ENCODE assay signal across 31 cellular contexts in genomic region chr2:3588084-3588483, GRCh38. TPM values are rescaled to one million over a fixed set of nuclear protein-coding genes. Genes with fewer than 3 reads are reported as not detected.
"Had no signal": no experiment of that assay in that cellular context is flagged by ENCODE, and none has a peak within 500 bp of the region (broad histone marks: within the 10 kb centered on the region; RNA-seq: fewer than 3 reads in every experiment).

No MANE protein-coding gene starts in this region.

- H3K4me3 Mint-ChIP-seq: dendritic cell treated with granulocyte-macrophage colony-stimulating factor and Interleukin-4, amounts not matched to agents 40 ng/mL and 50 ng/mL, for 4 days; endodermal cell; mesothelial cell of epicardium; naive B cell; natural killer cell treated with Interleukin-12 subunit alpha and Interleukin-12 subunit beta and Interleukin-15 and Interleukin-18, amount 100 ng/mL, for 72 hours; neural progenitor cell; stimulated activated memory B cell treated with anti-CD40 and anti-IgM and Interleukin-4, amounts not matched to agents 10 μg/mL and 1 μg/mL and 100 μg/mL, for 72 hours; type B pancreatic cell had no signal

- H3K27me3 ChIP-seq: gastrocnemius medialis, left lung, neural progenitor cell, spleen, testis, tibial artery had no signal

- DNase-seq: effector CD8-positive, alpha-beta T cell; endodermal cell; foreskin fibroblast; gastrocnemius medialis; head of caudate nucleus; hippocampal formation; left cardiac atrium; left lung; lower lobe of right lung; mucosa of descending colon; naive B cell; right cardiac atrium; spleen; stimulated activated CD4-positive, alpha-beta T cell treated with anti-CD3 and anti-CD28 coated beads, Interleukin-4, amount 100 ng/mL, for 4 hours; stimulated activated naive CD8-positive, alpha-beta T cell treated with anti-CD3 and anti-CD28 coated beads, Interleukin-15, Interleukin-2, amounts not matched to agents 100 U/mL and 50 U/mL, for 24 hours; substantia nigra; testis; tibial artery had no signal

- H3K36me3 ChIP-seq: gastrocnemius medialis, prostate gland had no signal

- H2AFZ ChIP-seq: neural progenitor cell, parathyroid adenoma had no signal

- H3K4me1 Mint-ChIP-seq: mesothelial cell of epicardium; stimulated activated memory B cell treated with anti-CD40 and anti-IgM and Interleukin-4, amounts not matched to agents 10 μg/mL and 1 μg/mL and 100 μg/mL, for 72 hours had no signal

- H3K27me3 Mint-ChIP-seq: dendritic cell treated with granulocyte-macrophage colony-stimulating factor and Interleukin-4, amounts not matched to agents 40 ng/mL and 50 ng/mL, for 4 days; naive B cell; natural killer cell treated with Interleukin-12 subunit alpha and Interleukin-12 subunit beta and Interleukin-15 and Interleukin-18, amount 100 ng/mL, for 72 hours; stimulated activated memory B cell treated with anti-CD40 and anti-IgM and Interleukin-4, amounts not matched to agents 10 μg/mL and 1 μg/mL and 100 μg/mL, for 72 hours; type B pancreatic cell had no signal

- H3K27ac Mint-ChIP-seq: dendritic cell treated with granulocyte-macrophage colony-stimulating factor and Interleukin-4, amounts not matched to agents 40 ng/mL and 50 ng/mL, for 4 days; endodermal cell; natural killer cell treated with Interleukin-12 subunit alpha and Interleukin-12 subunit beta and Interleukin-15 and Interleukin-18, amount 100 ng/mL, for 72 hours; neural progenitor cell; stimulated activated memory B cell treated with anti-CD40 and anti-IgM and Interleukin-4, amounts not matched to agents 10 μg/mL and 1 μg/mL and 100 μg/mL, for 72 hours; type B pancreatic cell had no signal

- H3K9ac ChIP-seq: neural progenitor cell, parathyroid adenoma had no signal

- H3K36me3 Mint-ChIP-seq: natural killer cell treated with Interleukin-12 subunit alpha and Interleukin-12 subunit beta and Interleukin-15 and Interleukin-18, amount 100 ng/mL, for 72 hours had no signal

- H3K9me3 Mint-ChIP-seq: dendritic cell treated with granulocyte-macrophage colony-stimulating factor and Interleukin-4, amounts not matched to agents 40 ng/mL and 50 ng/mL, for 4 days; mesothelial cell of epicardium; natural killer cell treated with Interleukin-12 subunit alpha and Interleukin-12 subunit beta and Interleukin-15 and Interleukin-18, amount 100 ng/mL, for 72 hours; stimulated activated memory B cell treated with anti-CD40 and anti-IgM and Interleukin-4, amounts not matched to agents 10 μg/mL and 1 μg/mL and 100 μg/mL, for 72 hours; type B pancreatic cell had no signal

- H3K27ac ChIP-seq: epithelial cell of prostate, gastrocnemius medialis, left lung, lower lobe of right lung, neural progenitor cell, parathyroid adenoma, prostate gland, skin epidermis, spleen, testis, tibial artery had no signal

- H3K79me2 ChIP-seq: parathyroid adenoma had no signal

- H3K9me3 ChIP-seq: gastrocnemius medialis, left lung, lower lobe of right lung, mucosa of descending colon, prostate gland, spleen, testis, tibial artery had no signal

- H3K4me2 ChIP-seq: neural progenitor cell had no signal

- H3K4me1 ChIP-seq: left lung, neural progenitor cell, parathyroid adenoma had no signal

- H3K4me3 ChIP-seq: gastrocnemius medialis, left lung, lower lobe of right lung, mucosa of descending colon, neural progenitor cell, prostate gland, skin epidermis, spleen, testis, tibial artery had no signal

- ATAC-seq: esophagus mucosa; gastrocnemius medialis; left cardiac atrium; left lung; lower lobe of right lung; mucosa of descending colon; right cardiac atrium; stimulated activated memory B cell treated with anti-CD40 and anti-IgM and Interleukin-4, amounts not matched to agents 10 μg/mL and 1 μg/mL and 100 μg/mL, for 72 hours; stimulated activated naive CD8-positive, alpha-beta T cell treated with anti-CD3 and anti-CD28 coated beads, Interleukin-15, Interleukin-2, amounts not matched to agents 100 U/mL and 50 U/mL, for 24 hours had no signal

RNA-seq across cellular contexts. Expression of gene COLEC11, which starts 6.8 kb away (rescaled TPM):
- total RNA-seq: esophagus mucosa, kidney epithelial cell, renal cortical epithelial cell had no signal
